ENCODE assay signal across 1 cellular context in the genomic region with DNA sequence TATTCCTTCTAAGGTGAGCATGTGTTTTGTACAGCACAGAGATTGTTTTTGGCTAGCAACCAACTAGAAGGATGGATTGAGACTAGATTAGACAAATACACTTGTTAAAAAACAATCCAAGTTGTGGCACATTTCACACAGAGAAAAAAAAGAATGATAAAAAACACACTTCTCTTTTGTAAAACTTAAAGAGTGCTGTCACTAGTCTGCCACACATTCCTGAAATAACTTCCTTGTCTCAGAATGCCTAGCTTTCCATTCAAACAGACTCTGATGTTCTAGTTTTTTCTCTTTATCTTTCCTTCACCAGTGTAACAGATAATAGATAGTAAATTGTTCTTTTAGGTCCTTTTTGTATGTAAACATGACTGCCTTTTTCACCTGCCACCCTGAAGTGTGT.
TF ChIP-seq lines count a peak whose summit lies in the region.

No MANE protein-coding gene starts in this region.

TF ChIP-seq in A549, 52 proteins besides CTCF, POLR2A, EP300 and RAD21:
- TF ChIP-seq BHLHE40 (IDR thresholded peaks at IDR 0.05; ENCODE audit: low read depth, low read length), result no peak
- TF ChIP-seq HEYL (CRISPR knock-in tag; IDR thresholded peaks at IDR 0.05), result no peak
- TF ChIP-seq CEBPB (IDR thresholded peaks at IDR 0.05), result no peak
- no peak for TF ChIP-seq HOXB5 (CRISPR knock-in tag; IDR thresholded peaks at IDR 0.05)
- TF ChIP-seq, protein P1, sequence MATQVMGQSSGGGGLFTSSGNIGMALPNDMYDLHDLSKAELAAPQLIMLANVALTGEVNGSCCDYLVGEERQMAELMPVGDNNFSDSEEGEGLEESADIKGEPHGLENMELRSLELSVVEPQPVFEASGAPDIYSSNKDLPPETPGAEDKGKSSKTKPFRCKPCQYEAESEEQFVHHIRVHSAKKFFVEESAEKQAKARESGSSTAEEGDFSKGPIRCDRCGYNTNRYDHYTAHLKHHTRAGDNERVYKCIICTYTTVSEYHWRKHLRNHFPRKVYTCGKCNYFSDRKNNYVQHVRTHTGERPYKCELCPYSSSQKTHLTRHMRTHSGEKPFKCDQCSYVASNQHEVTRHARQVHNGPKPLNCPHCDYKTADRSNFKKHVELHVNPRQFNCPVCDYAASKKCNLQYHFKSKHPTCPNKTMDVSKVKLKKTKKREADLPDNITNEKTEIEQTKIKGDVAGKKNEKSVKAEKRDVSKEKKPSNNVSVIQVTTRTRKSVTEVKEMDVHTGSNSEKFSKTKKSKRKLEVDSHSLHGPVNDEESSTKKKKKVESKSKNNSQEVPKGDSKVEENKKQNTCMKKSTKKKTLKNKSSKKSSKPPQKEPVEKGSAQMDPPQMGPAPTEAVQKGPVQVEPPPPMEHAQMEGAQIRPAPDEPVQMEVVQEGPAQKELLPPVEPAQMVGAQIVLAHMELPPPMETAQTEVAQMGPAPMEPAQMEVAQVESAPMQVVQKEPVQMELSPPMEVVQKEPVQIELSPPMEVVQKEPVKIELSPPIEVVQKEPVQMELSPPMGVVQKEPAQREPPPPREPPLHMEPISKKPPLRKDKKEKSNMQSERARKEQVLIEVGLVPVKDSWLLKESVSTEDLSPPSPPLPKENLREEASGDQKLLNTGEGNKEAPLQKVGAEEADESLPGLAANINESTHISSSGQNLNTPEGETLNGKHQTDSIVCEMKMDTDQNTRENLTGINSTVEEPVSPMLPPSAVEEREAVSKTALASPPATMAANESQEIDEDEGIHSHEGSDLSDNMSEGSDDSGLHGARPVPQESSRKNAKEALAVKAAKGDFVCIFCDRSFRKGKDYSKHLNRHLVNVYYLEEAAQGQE (IDR thresholded peaks at IDR 0.05), result no peak
